ENCODE assay signal across 10 cellular contexts in the genomic region with DNA sequence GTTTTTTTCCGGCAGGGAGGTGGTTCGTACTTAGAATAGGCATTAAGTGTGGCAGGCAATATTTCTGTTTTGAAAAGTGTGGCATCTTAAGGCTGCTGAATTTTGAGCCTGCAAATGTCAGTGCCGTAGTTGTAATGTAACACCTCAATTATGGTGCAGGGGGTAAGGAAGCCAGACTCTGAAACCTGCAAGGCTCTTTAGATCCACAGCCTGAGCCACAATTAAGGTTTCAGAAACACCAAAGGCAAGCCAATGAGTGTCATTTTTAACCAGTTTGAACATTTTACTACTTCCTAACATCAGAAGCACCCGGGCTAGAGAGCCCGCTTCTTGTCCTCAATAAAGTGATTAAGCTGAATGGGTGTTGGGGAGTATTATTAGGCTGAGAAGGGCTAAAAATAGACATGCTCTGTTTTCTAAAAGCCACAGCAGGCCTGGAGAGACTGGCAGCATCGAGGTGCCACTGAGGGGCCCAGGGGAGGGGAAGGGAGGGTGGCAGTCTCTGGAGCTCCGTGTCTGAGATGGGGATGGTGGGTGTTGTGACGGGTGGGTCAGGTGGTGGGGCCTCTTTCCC.
DNase-seq lines count a peak whose midpoint lies in the region; ATAC-seq and TF ChIP-seq lines count a peak whose summit lies in the region.
"Had no signal": no experiment of that assay in that cellular context is flagged by ENCODE, and none has a peak within 500 bp of the region (broad histone marks: within the 10 kb centered on the region; RNA-seq: fewer than 3 reads in every experiment).

No MANE protein-coding gene starts in this region.

- no peaks in the 10 kb centered on the region for H3K9me3 ChIP-seq in subcutaneous abdominal adipose tissue (ENCODE audit: control insufficient read depth in 5 of 5, low read length in 5 of 5)
- H3K9me3 ChIP-seq in PC-9 (ENCODE audit: insufficient read depth, low read depth), result no peaks in the 10 kb centered on the region

- H3K4me1 ChIP-seq in subcutaneous abdominal adipose tissue (ENCODE audit: control insufficient read depth in 5 of 5, insufficient read depth in 5 of 5, low read length in 5 of 5) (peaks cover 27 to 92% (median 67%) of the 10 kb centered on the region in 5 donors), PC-9 (replicated peaks; ENCODE audit: insufficient read depth) (no peaks in the 10 kb centered on the region)

- BruUV-seq in PC-9 (replicated peaks; lab: Mats Ljungman, UMichigan), result no TSS peak

- H3K4me2 ChIP-seq in PC-9, result no peak overlapping the region

- no peak overlapping the region for H2AFZ ChIP-seq in PC-9

- no peak overlapping the region for H3K9ac ChIP-seq in subcutaneous abdominal adipose tissue (ENCODE audit: low read length in 5 of 5)

- H3K27ac ChIP-seq in subcutaneous abdominal adipose tissue (ENCODE audit: low read depth, low read length) (peak overlapping the region; percentile 74), PC-9 (no peak overlapping the region)

- intact Hi-C loops in PC-9 (cut with micrococcal nuclease; ENCODE audit: unreplicated experiment), result no loop called here

- no peaks in the 10 kb centered on the region for H3K36me3 Mint-ChIP-seq in activated naive CD8-positive, alpha-beta T cell

- DNase-seq in NCI-H1417 (lab: John Stamatoyannopoulos, UW) (peak in 2 of 3 experiments; percentile 69 to 83), NCI-H1417 treated with DMSO at 0.1 percent for 48 hours (lab: John Stamatoyannopoulos, UW) (no peak), left kidney (ENCODE audit: low read depth, low spot score) (peak; percentile 46), NAMALWA (ENCODE audit: low spot score) (no peak), PC-9 (no peak)
- DNase-seq: NCI-H446, retina had no signal

- H3K36me3 ChIP-seq in subcutaneous abdominal adipose tissue (ENCODE audit: control insufficient read depth in 5 of 5, insufficient read depth in 5 of 5, low read length in 5 of 5) (peaks cover 0 to 7% (median 3%) of the 10 kb centered on the region in 5 donors), PC-9 (ENCODE audit: low read depth) (no peaks in the 10 kb centered on the region)

- peak overlapping the region; percentile 83 for H3K27ac Mint-ChIP-seq in activated naive CD8-positive, alpha-beta T cell

- H3F3A ChIP-seq in PC-9 (ENCODE audit: insufficient read depth, low read depth), result no peaks in the 10 kb centered on the region

- H3K27me3 ChIP-seq in subcutaneous abdominal adipose tissue (ENCODE audit: control insufficient read depth in 5 of 5, insufficient read depth in 4 of 5, low read length in 5 of 5), result no peaks in the 10 kb centered on the region
- H3K27me3 ChIP-seq in PC-9 (ENCODE audit: insufficient read depth, low read depth), result peaks cover 100% of the 10 kb centered on the region

- peak overlapping the region; percentile 63 for H3K4me3 Mint-ChIP-seq in activated naive CD8-positive, alpha-beta T cell

- no peaks in the 10 kb centered on the region for H3K79me2 ChIP-seq in PC-9 (ENCODE audit: low read depth)

- no peak for TF ChIP-seq CTCF in PC-9 (conservative IDR thresholded peaks at IDR 0.05)

- no peak for ATAC-seq in GM21825 (IDR thresholded peaks at IDR 0.05; ENCODE audit: unreplicated experiment)

- H4K20me1 ChIP-seq in PC-9 (ENCODE audit: insufficient read depth), result no peaks in the 10 kb centered on the region

- CTCF ChIA-PET in PC-9 (lab: Charles Lee), result no interaction called here

- peaks cover 70% of the 10 kb centered on the region for H3K4me1 Mint-ChIP-seq in activated naive CD8-positive, alpha-beta T cell (ENCODE audit: low read depth)

- no peaks in the 10 kb centered on the region for H3K9me3 Mint-ChIP-seq in activated naive CD8-positive, alpha-beta T cell (ENCODE audit: low read depth)

- H3K4me3 ChIP-seq in subcutaneous abdominal adipose tissue (ENCODE audit: low read depth in 1 of 5, low read length in 5 of 5) (no peak overlapping the region), PC-9 (no peak overlapping the region)

- no peaks in the 10 kb centered on the region for H3K9me2 ChIP-seq in PC-9 (ENCODE audit: insufficient read depth)

- POLR2A ChIA-PET in PC-9 (lab: Charles Lee; ENCODE audit: unreplicated experiment), result no interaction called here

- H3K27me3 Mint-ChIP-seq in activated naive CD8-positive, alpha-beta T cell, result no peaks in the 10 kb centered on the region

Comparison
In these comparisons a context has a peak if more than half of its experiments do, and no peak if none do; other contexts are left out.
1. DNase-seq: peak in NCI-H1417 (2 of 3) and left kidney (single experiment); none in NCI-H1417 treated with DMSO at 0.1 percent for 48 hours (single experiment), NAMALWA (single experiment) and PC-9 (0 of 2).